In genomic region chr21:34459431-34459830, GRCh38 we compare ENCODE assay signal across 12 cellular contexts. TPM values are rescaled to one million over a fixed set of nuclear protein-coding genes. Genes with fewer than 3 reads are reported as not detected.
DNase-seq lines count a peak whose midpoint lies in the region; ATAC-seq, FAIRE-seq and TF ChIP-seq lines count a peak whose summit lies in the region.
"Not testable (repeated sequence)": the region's sequence is repeated elsewhere in the genome, so short reads cannot be mapped to it uniquely, and the experiment has no call there.
"Had no signal": no experiment of that assay in that cellular context is flagged by ENCODE, and none has a peak within 500 bp of the region (broad histone marks: within the 10 kb centered on the region; RNA-seq: fewer than 3 reads in every experiment).

No MANE protein-coding gene starts in this region.

- H3K36me3 Mint-ChIP-seq in WTC11 = not testable (repeated sequence)

- not testable (repeated sequence) for DNase-seq in IMR-90; WTC11 (ENCODE audit: low spot score); Right ventricle myocardium superior; left ventricle myocardium superior; HepG2 (ENCODE audit: low spot score); stimulated activated naive CD8-positive, alpha-beta T cell treated with anti-CD3 and anti-CD28 coated beads, Interleukin-15, amount 100 ng/mL, for 72 hours

- TF ChIP-seq RAD21 in IMR-90 (IDR thresholded peaks at IDR 0.05; ENCODE audit: low read length); HepG2 (CRISPR knock-in tag; IDR thresholded peaks at IDR 0.05): not testable (repeated sequence)

- H2AK9ac ChIP-seq in IMR-90 (replicated peaks; ENCODE audit: low read depth, low read length, poor library complexity) = not testable (repeated sequence)

- H3K4me1 ChIP-seq in IMR-90 (ENCODE audit: control insufficient read depth, insufficient read depth, low read length); HepG2 (ENCODE audit: insufficient read depth, low read length): not testable (repeated sequence)

- not testable (repeated sequence) for TF ChIP-seq POLR2A in IMR-90 (IDR thresholded peaks at IDR 0.05; ENCODE audit: low read depth, low read length); HepG2 (IDR thresholded peaks at IDR 0.05; ENCODE audit: insufficient read depth in 1 of 2, low read depth in 2 of 2, low read length in 2 of 2)

- H3K9me3 ChIP-seq in IMR-90 (ENCODE audit: control insufficient read depth, insufficient read depth, low read length); HepG2 (ENCODE audit: low read length): not testable (repeated sequence)

- H3K79me1 ChIP-seq in IMR-90 (ENCODE audit: low read depth in 1 of 2, low read length in 2 of 2) = not testable (repeated sequence)

- in situ Hi-C loops in IMR-90 (cut with MboI; ENCODE audit: low sequenced_read_pairs); HepG2 (cut with HindIII; ENCODE audit: extremely low pct_ligation_motif_present, low pct_unique_long_range_greater_than_20kb): not testable (repeated sequence)

- POLR2A ChIA-PET in IMR-90 (lab: Charles Lee; ENCODE audit: unreplicated experiment); WTC11 (lab: Charles Lee); HepG2 (lab: Yijun Ruan, JAX): not testable (repeated sequence)

- H3K27ac ChIP-seq in IMR-90 (ENCODE audit: insufficient read depth, low read length); HepG2 (ENCODE audit: extremely low read length, insufficient read depth, low read length): not testable (repeated sequence)

- H4K8ac ChIP-seq in IMR-90 (ENCODE audit: low read depth in 2 of 2, low read length in 2 of 2) = not testable (repeated sequence)

- H3K23ac ChIP-seq in IMR-90 (ENCODE audit: low read depth, low read length) = not testable (repeated sequence)

- H3K4me3 ChIP-seq in IMR-90 (ENCODE audit: insufficient read depth, low read depth, low read length); HepG2 (replicated peaks in 1 of 3; ENCODE audit: insufficient read depth in 1 of 3, low read depth in 2 of 3, low read length in 3 of 3): not testable (repeated sequence)

- not testable (repeated sequence) for H2BK15ac ChIP-seq in IMR-90 (ENCODE audit: low read depth, low read length)

- not testable (repeated sequence) for H2AFZ ChIP-seq in IMR-90 (replicated peaks; ENCODE audit: low read length, poor library complexity); HepG2 (ENCODE audit: low read length)

- not testable (repeated sequence) for H2BK20ac ChIP-seq in IMR-90 (ENCODE audit: low read depth, low read length)

- not testable (repeated sequence) for H3K27ac Mint-ChIP-seq in WTC11; stimulated activated naive CD8-positive, alpha-beta T cell treated with anti-CD3 and anti-CD28 coated beads, Interleukin-15, amount 100 ng/mL, for 72 hours

- H3K27me3 ChIP-seq in IMR-90 (ENCODE audit: control insufficient read depth, insufficient read depth, low read length); HepG2 (ENCODE audit: control insufficient read depth in 1 of 2, insufficient read depth in 2 of 2, low read length in 2 of 2): not testable (repeated sequence)

- not testable (repeated sequence) for H3K79me2 ChIP-seq in HepG2 (ENCODE audit: insufficient read depth, low read length)

- not testable (repeated sequence) for H2BK5ac ChIP-seq in IMR-90 (ENCODE audit: low read depth, low read length, poor library complexity, severe bottlenecking)

- not testable (repeated sequence) for H3K9ac ChIP-seq in IMR-90 (ENCODE audit: low read depth, low read length); HepG2 (ENCODE audit: insufficient read depth, low read depth, low read length)

- H4K91ac ChIP-seq in IMR-90 (ENCODE audit: insufficient read depth, low read depth, low read length) = not testable (repeated sequence)

- H3K9me1 ChIP-seq in IMR-90 (ENCODE audit: insufficient read depth, low read length) = not testable (repeated sequence)

- TF ChIP-seq CTCF in IMR-90 (conservative IDR thresholded peaks at IDR 0.05; ENCODE audit: low read depth, low read length); WTC11 (IDR thresholded peaks at IDR 0.05); HepG2 (CRISPR knock-in tag; IDR thresholded peaks at IDR 0.05): not testable (repeated sequence)

- no CpG with 5 or more reads among the region's 36 CpGs for WGBS in IMR-90 (ENCODE audit: extremely low coverage in 2 of 2, insufficient read length in 1 of 2), 2 experiments
- no CpG with 5 or more reads among the region's 36 CpGs for WGBS in HepG2 (ENCODE audit: low lambda C conversion rate)

- H4K5ac ChIP-seq in IMR-90 (ENCODE audit: low read depth, low read length) = not testable (repeated sequence)

- intact Hi-C loops in IMR-90 (cut with micrococcal nuclease); Right ventricle myocardium superior (cut with DNase I); left ventricle myocardium superior (cut with micrococcal nuclease); HepG2 (cut with micrococcal nuclease; ENCODE audit: unreplicated experiment): not testable (repeated sequence)

- H4K20me1 ChIP-seq in IMR-90 (ENCODE audit: insufficient read depth, low read length); HepG2 (ENCODE audit: insufficient read depth, low read length): not testable (repeated sequence)

- not testable (repeated sequence) for H3K18ac ChIP-seq in IMR-90 (ENCODE audit: low read depth, low read length)

- not testable (repeated sequence) for H2BK120ac ChIP-seq in IMR-90 (ENCODE audit: low read depth, low read length)

- not testable (repeated sequence) for H3K14ac ChIP-seq in IMR-90 (replicated peaks; ENCODE audit: low read depth, low read length)

- not testable (repeated sequence) for H3K36me3 ChIP-seq in IMR-90 (ENCODE audit: control insufficient read depth, insufficient read depth, low read length); HepG2 (replicated peaks in 1 of 2; ENCODE audit: control insufficient read depth in 1 of 2, insufficient read depth in 2 of 2, low read length in 2 of 2)

- not testable (repeated sequence) for BruUV-seq in IMR-90 (replicated peaks; lab: Mats Ljungman, UMichigan); HepG2 (replicated peaks; lab: Mats Ljungman, UMichigan)

- not testable (repeated sequence) for H3K4me1 Mint-ChIP-seq in WTC11; stimulated activated naive CD8-positive, alpha-beta T cell treated with anti-CD3 and anti-CD28 coated beads, Interleukin-15, amount 100 ng/mL, for 72 hours

- CTCF ChIA-PET in IMR-90 (lab: Yijun Ruan, JAX); WTC11 (lab: Charles Lee); HepG2 (lab: Yijun Ruan, JAX; ENCODE audit: low intra/inter-chr PET ratio, low total read pairs): not testable (repeated sequence)

- not testable (repeated sequence) for H2AK5ac ChIP-seq in IMR-90 (ENCODE audit: low read depth, low read length)

- dilution Hi-C loops in IMR-90 (cut with HindIII; ENCODE audit: low sequenced_read_pairs, unreplicated experiment) = not testable (repeated sequence)

- ATAC-seq in IMR-90 (ENCODE audit: low read depth) = peak; percentile 94
- ATAC-seq in WTC11 = peak; percentile 90
- ATAC-seq in Right ventricle myocardium superior (ENCODE audit: poor library complexity) = peak; percentile 95
- peak; percentile 94 for ATAC-seq in left ventricle myocardium superior
- peak; percentile 83 for ATAC-seq in HepG2
- ATAC-seq in stimulated activated naive CD8-positive, alpha-beta T cell treated with anti-CD3 and anti-CD28 coated beads, Interleukin-15, amount 100 ng/mL, for 72 hours = peak; percentile 26

- not testable (repeated sequence) for H3K4me3 Mint-ChIP-seq in WTC11; stimulated activated naive CD8-positive, alpha-beta T cell treated with anti-CD3 and anti-CD28 coated beads, Interleukin-15, amount 100 ng/mL, for 72 hours

- H3K4me2 ChIP-seq in IMR-90 (ENCODE audit: low read depth, low read length); HepG2 (ENCODE audit: low read depth, low read length): not testable (repeated sequence)

- H3K9me3 Mint-ChIP-seq in WTC11; stimulated activated naive CD8-positive, alpha-beta T cell treated with anti-CD3 and anti-CD28 coated beads, Interleukin-15, amount 100 ng/mL, for 72 hours: not testable (repeated sequence)

- H3K27me3 Mint-ChIP-seq in WTC11 (ENCODE audit: low read depth); stimulated activated naive CD8-positive, alpha-beta T cell treated with anti-CD3 and anti-CD28 coated beads, Interleukin-15, amount 100 ng/mL, for 72 hours: not testable (repeated sequence)

- TF ChIP-seq EP300 in HepG2 (IDR thresholded peaks at IDR 0.05; ENCODE audit: low read depth in 2 of 2, low read length in 2 of 2); HepG2 (CRISPR knock-in tag; IDR thresholded peaks at IDR 0.05; ENCODE audit: borderline replicate concordance): not testable (repeated sequence)

- FAIRE-seq in HepG2 (lab: Jason Lieb, UNC) = not testable (repeated sequence)

- H3K56ac ChIP-seq in IMR-90 (ENCODE audit: extremely low read depth, insufficient read depth, low read length) = not testable (repeated sequence)

- H3K4ac ChIP-seq in IMR-90 (ENCODE audit: low read depth, low read length) = not testable (repeated sequence)

RNA-seq across cellular contexts. Expression of gene SMIM34, which starts 35.7 kb away (rescaled TPM):
- total RNA-seq in IMR-90 (2012; rRNA removed) (not detected in 2 replicates), WTC11 (2021) (not detected in 3 replicates), Right ventricle myocardium superior (not detected), left ventricle myocardium superior (not detected), HepG2 (2016; rRNA removed; fragmentation: Illumina TruSeq; extraction: Trizol) (not detected in 2 replicates)
- polyA plus RNA-seq in IMR-90 (2012; rRNA removed) (not detected in 2 replicates), HepG2 (2011; rRNA removed) (not detected in 2 replicates)
- polyA plus RNA-seq in IMR-90 (2012; cell fraction: cytosol; rRNA removed) = not detected in 2 replicates
- polyA plus RNA-seq in IMR-90 (2012; cell fraction: nucleus; rRNA removed; ENCODE audit: low replicate concordance) = 0.11 TPM in 1 of 2 replicates, not detected in the other
- total RNA-seq in HepG2 (2016; cell fraction: cytosol; rRNA removed; fragmentation: Illumina TruSeq; extraction: Trizol; ENCODE audit: low read depth) = not detected in 2 replicates
- not detected in 2 replicates for total RNA-seq in HepG2 (2016; cell fraction: insoluble cytoplasmic fraction; rRNA removed; fragmentation: Illumina TruSeq; extraction: Trizol)
- total RNA-seq in HepG2 (2016; cell fraction: membrane; rRNA removed; fragmentation: Illumina TruSeq; extraction: Trizol) = not detected in 2 replicates
- not detected in 2 replicates for total RNA-seq in HepG2 (2016; cell fraction: nucleus; rRNA removed; fragmentation: Illumina TruSeq; extraction: Trizol)
- not detected in 2 replicates for polyA plus RNA-seq in HepG2 (2011; cell fraction: cytosol; rRNA removed)
- polyA plus RNA-seq in HepG2 (2011; cell fraction: nucleus; rRNA removed) = not detected in 2 replicates
- not detected in 2 replicates for polyA plus RNA-seq in HepG2 (2012)
- polyA plus RNA-seq in HepG2 (2016; cell fraction: cytosol; fragmentation: Illumina TruSeq; extraction: Trizol; ENCODE audit: low read depth) = not detected in 2 replicates
- polyA plus RNA-seq in HepG2 (2016; cell fraction: insoluble cytoplasmic fraction; fragmentation: Illumina TruSeq; extraction: Trizol; ENCODE audit: low read depth) = not detected in 2 replicates
- not detected in 2 replicates for polyA plus RNA-seq in HepG2 (2016; cell fraction: membrane; fragmentation: Illumina TruSeq; extraction: Trizol; ENCODE audit: low read depth)
- polyA plus RNA-seq in HepG2 (2016; cell fraction: nucleus; fragmentation: Illumina TruSeq; extraction: Trizol; ENCODE audit: insufficient read depth, low read depth) = not detected in 2 replicates
- polyA minus RNA-seq in HepG2 (2011; rRNA and poly(A)+ RNA removed; ENCODE audit: low replicate concordance) = not detected in 2 replicates
- not detected in 2 replicates for polyA minus RNA-seq in HepG2 (2011; cell fraction: cytosol; rRNA and poly(A)+ RNA removed)
- not detected in 2 replicates for polyA minus RNA-seq in HepG2 (2011; cell fraction: nucleus; rRNA and poly(A)+ RNA removed)
- total RNA-seq: A172; CD4-positive, CD25-positive, alpha-beta regulatory T cell; CD8-positive, alpha-beta memory T cell; GM12878; H1; H9 had no signal
- polyA plus RNA-seq: CD4-positive, CD25-positive, alpha-beta regulatory T cell; CD8-positive, alpha-beta memory T cell; GM12878; H1 had no signal

RNA-seq across cellular contexts. Expression of gene KCNE1, which starts 52.6 kb away (rescaled TPM):
- total RNA-seq in IMR-90 (2012; rRNA removed) (0.83 and 0.90 TPM in 2 replicates), WTC11 (2021) (0.16 to 0.37 TPM (median 0.37 TPM) in 3 replicates), Right ventricle myocardium superior (4.3 TPM), left ventricle myocardium superior (5.3 TPM), HepG2 (2016; rRNA removed; fragmentation: Illumina TruSeq; extraction: Trizol) (0.35 TPM in 1 of 2 replicates, not detected in the other)
- polyA plus RNA-seq in IMR-90 (2012; rRNA removed) (0.37 and 0.46 TPM in 2 replicates), HepG2 (2011; rRNA removed) (not detected in 2 replicates)
- polyA plus RNA-seq in IMR-90 (2012; cell fraction: cytosol; rRNA removed) = 0.22 and 0.25 TPM in 2 replicates
- polyA plus RNA-seq in IMR-90 (2012; cell fraction: nucleus; rRNA removed; ENCODE audit: low replicate concordance) = 0.92 and 1.2 TPM in 2 replicates
- total RNA-seq in HepG2 (2016; cell fraction: cytosol; rRNA removed; fragmentation: Illumina TruSeq; extraction: Trizol; ENCODE audit: low read depth) = not detected in 2 replicates
- 0.22 TPM in 1 of 2 replicates, not detected in the other for total RNA-seq in HepG2 (2016; cell fraction: insoluble cytoplasmic fraction; rRNA removed; fragmentation: Illumina TruSeq; extraction: Trizol)
- total RNA-seq in HepG2 (2016; cell fraction: membrane; rRNA removed; fragmentation: Illumina TruSeq; extraction: Trizol) = not detected in 2 replicates
- 0.50 and 0.84 TPM in 2 replicates for total RNA-seq in HepG2 (2016; cell fraction: nucleus; rRNA removed; fragmentation: Illumina TruSeq; extraction: Trizol)
- polyA plus RNA-seq in HepG2 (2011; cell fraction: cytosol; rRNA removed) = not detected in 2 replicates
- 0.16 and 0.17 TPM in 2 replicates for polyA plus RNA-seq in HepG2 (2011; cell fraction: nucleus; rRNA removed)
- polyA plus RNA-seq in HepG2 (2012) = not detected in 2 replicates
- polyA plus RNA-seq in HepG2 (2016; cell fraction: cytosol; fragmentation: Illumina TruSeq; extraction: Trizol; ENCODE audit: low read depth) = not detected in 2 replicates
- not detected in 2 replicates for polyA plus RNA-seq in HepG2 (2016; cell fraction: insoluble cytoplasmic fraction; fragmentation: Illumina TruSeq; extraction: Trizol; ENCODE audit: low read depth)
- polyA plus RNA-seq in HepG2 (2016; cell fraction: membrane; fragmentation: Illumina TruSeq; extraction: Trizol; ENCODE audit: low read depth) = not detected in 2 replicates
- not detected in 2 replicates for polyA plus RNA-seq in HepG2 (2016; cell fraction: nucleus; fragmentation: Illumina TruSeq; extraction: Trizol; ENCODE audit: insufficient read depth, low read depth)
- not detected in 2 replicates for polyA minus RNA-seq in HepG2 (2011; rRNA and poly(A)+ RNA removed; ENCODE audit: low replicate concordance)
- polyA minus RNA-seq in HepG2 (2011; cell fraction: cytosol; rRNA and poly(A)+ RNA removed) = not detected in 2 replicates
- polyA minus RNA-seq in HepG2 (2011; cell fraction: nucleus; rRNA and poly(A)+ RNA removed) = 1.1 and 1.4 TPM in 2 replicates
- polyA plus RNA-seq: CD4-positive, CD25-positive, alpha-beta regulatory T cell; CD8-positive, alpha-beta memory T cell had no signal

Comparison
In these comparisons a context has a peak if more than half of its experiments do, and no peak if none do; other contexts are left out.
1. ATAC-seq: peak in every context shown above with its lines; median percentile 95 in Right ventricle myocardium superior; 94 in IMR-90; 94 in left ventricle myocardium superior; 90 in WTC11; 83 in HepG2; 26 in stimulated activated naive CD8-positive, alpha-beta T cell treated with anti-CD3 and anti-CD28 coated beads, Interleukin-15, amount 100 ng/mL, for 72 hours.